ENCODE assay signal across 1 cellular context in genomic region chr6:51929934-51930574, GRCh38.
TF ChIP-seq lines count a peak whose summit lies in the region.

No MANE protein-coding gene starts in this region.

TF ChIP-seq in GM12878, 131 proteins besides CTCF, POLR2A, EP300 and RAD21 (continued from another document):
- no peak for TF ChIP-seq IRF5 (IDR thresholded peaks at IDR 0.05; ENCODE audit: borderline replicate concordance)
- no peak for TF ChIP-seq ZSCAN29 (IDR thresholded peaks at IDR 0.05)
- TF ChIP-seq RUNX3 (IDR thresholded peaks at IDR 0.05; ENCODE audit: low read length) = peak; percentile 10; the same call in 1 of the 2 replicates
